16 cellular contexts compared by ENCODE assay signal in genomic region chr11:59154585-59154984, GRCh38. TPM values are rescaled to one million over a fixed set of nuclear protein-coding genes. Genes with fewer than 3 reads are reported as not detected.
"Had no signal": no experiment of that assay in that cellular context is flagged by ENCODE, and none has a peak within 500 bp of the region (broad histone marks: within the 10 kb centered on the region; RNA-seq: fewer than 3 reads in every experiment).

No MANE protein-coding gene starts in this region.

- H3K9me3 ChIP-seq: esophagus squamous epithelium, sigmoid colon, upper lobe of left lung had no signal

- DNase-seq: activated CD4-positive, alpha-beta T cell treated with anti-CD3 and anti-CD28 coated beads for 48 hours; activated CD8-positive, alpha-beta memory T cell treated with anti-CD3 and anti-CD28 coated beads for 24 hours; activated naive CD4-positive, alpha-beta T cell treated with anti-CD3 and anti-CD28 coated beads for 36 hours; esophagus squamous epithelium; foreskin melanocyte; head of caudate nucleus; left ventricle myocardium inferior; mesenchymal stem cell; nephron progenitor cell; sigmoid colon; stimulated activated CD4-positive, alpha-beta T cell treated with anti-CD3 and anti-CD28 coated beads, Interleukin-12 subunit alpha, Interleukin-12 subunit beta, amount 100 ng/mL, for 4 hours; stimulated activated naive CD4-positive, alpha-beta T cell; upper lobe of left lung had no signal

- FAIRE-seq: islet of Langerhans had no signal

- H3K4me3 ChIP-seq: cardiac muscle cell, esophagus squamous epithelium, left ventricle myocardium inferior, sigmoid colon, upper lobe of left lung had no signal

- H3K4me1 ChIP-seq: left ventricle myocardium inferior, sigmoid colon had no signal

- H3K36me3 ChIP-seq: cardiac muscle cell had no signal

- H3K27ac ChIP-seq: cardiac muscle cell, esophagus squamous epithelium, left ventricle myocardium inferior, sigmoid colon, upper lobe of left lung had no signal

- H3K27me3 ChIP-seq: cardiac muscle cell, esophagus squamous epithelium, sigmoid colon, upper lobe of left lung had no signal

RNA-seq across cellular contexts. Expression of gene MPEG1, which starts 58.1 kb away (rescaled TPM):
- total RNA-seq: activated naive CD4-positive, alpha-beta T cell treated with anti-CD3 and anti-CD28 coated beads for 36 hours; cardiac muscle cell; pulmonary artery endothelial cell had no signal
- polyA plus RNA-seq: cardiac muscle cell had no signal
